14 cellular contexts compared by ENCODE assay signal in genomic region chr5:37875051-37875787, GRCh38. TPM values are rescaled to one million over a fixed set of nuclear protein-coding genes. Genes with fewer than 3 reads are reported as not detected.
DNase-seq lines count a peak whose midpoint lies in the region; ATAC-seq and TF ChIP-seq lines count a peak whose summit lies in the region.
"Had no signal": no experiment of that assay in that cellular context is flagged by ENCODE, and none has a peak within 500 bp of the region (broad histone marks: within the 10 kb centered on the region; RNA-seq: fewer than 3 reads in every experiment).

No MANE protein-coding gene starts in this region.

- H3K27me3 ChIP-seq in esophagus squamous epithelium: no peaks in the 10 kb centered on the region

- H3K4me1 ChIP-seq in esophagus squamous epithelium: no peaks in the 10 kb centered on the region

- DNase-seq in amniotic epithelial cell (ENCODE audit: low read depth): peak; percentile 83
- DNase-seq in kidney tubule cell (ENCODE audit: low spot score): peak; percentile 40
- DNase-seq in OCI-M1 (lab: John Stamatoyannopoulos, UW): no peak
- DNase-seq in esophagus squamous epithelium (lab: John Stamatoyannopoulos, UW): no peak
- DNase-seq: activated T-cell treated with anti-CD3 and anti-CD28 coated beads for 4 hours, NCI-H510A had no signal

- no peaks in the 10 kb centered on the region for H3K36me3 ChIP-seq in esophagus squamous epithelium
- H3K36me3 ChIP-seq: neutrophil had no signal

- intact Hi-C loops in esophagus squamous epithelium (cut with DNase I): no loop called here

- H3K27ac ChIP-seq in esophagus squamous epithelium: no peak overlapping the region
- H3K27ac ChIP-seq: coronary artery, neutrophil had no signal

- no peak overlapping the region for H3K4me3 ChIP-seq in esophagus squamous epithelium
- H3K4me3 ChIP-seq: coronary artery had no signal

- H3K9me3 ChIP-seq in esophagus squamous epithelium: peaks cover 0 to 6% (median 4%) of the 10 kb centered on the region in 3 donors
- H3K9me3 ChIP-seq: neutrophil had no signal

- ATAC-seq in GM18868 (IDR thresholded peaks at IDR 0.05; ENCODE audit: unreplicated experiment): peak; percentile 65
- peak; percentile 53 for ATAC-seq in HG03280 (IDR thresholded peaks at IDR 0.05; ENCODE audit: unreplicated experiment)
- no peak for ATAC-seq in HG03139 (IDR thresholded peaks at IDR 0.05; ENCODE audit: unreplicated experiment)
- no peak for ATAC-seq in HG03097 (IDR thresholded peaks at IDR 0.05; ENCODE audit: low FRiP score, unreplicated experiment)

- no peak for TF ChIP-seq POLR2A in esophagus squamous epithelium (IDR thresholded peaks at IDR 0.05)

- no peak for TF ChIP-seq CTCF in esophagus squamous epithelium (IDR thresholded peaks at IDR 0.05)

- WGBS in esophagus squamous epithelium, 2 donors: 75 to 83% methylated on average over 6 of the region's 6 CpGs

RNA-seq across cellular contexts. Expression of gene GDNF, which starts 35.4 kb away (rescaled TPM):
- total RNA-seq in esophagus squamous epithelium: under 1 TPM in 2 of 4 donors, not detected in 2; 0.30 to 0.95 TPM
- total RNA-seq: HT-29; T-helper 2 cell treated with Interferon-gamma antibody and Interleukin-4, amounts not matched to agents 100 ng/mL and 5 ng/mL, for 36 hours had no signal

Comparison
In these comparisons a context has a peak if more than half of its experiments do, and no peak if none do; other contexts are left out.
1. ATAC-seq: peak in GM18868 (single experiment) and HG03280 (single experiment); none in HG03139 (single experiment) and HG03097 (single experiment).
2. DNase-seq: peak in amniotic epithelial cell (single experiment) and kidney tubule cell (single experiment); none in OCI-M1 (single experiment) and esophagus squamous epithelium (single experiment).